Comparison of ENCODE assay signal across 1 cellular context in genomic region chr2:106126705-106127281, GRCh38.
TF ChIP-seq lines count a peak whose summit lies in the region.

No MANE protein-coding gene starts in this region.

TF ChIP-seq in A549, 52 proteins besides CTCF, POLR2A, EP300 and RAD21 (continued from another document):
- TF ChIP-seq FOXS1 (CRISPR knock-in tag; IDR thresholded peaks at IDR 0.05) (no peak), CBX2 (IDR thresholded peaks at IDR 0.05; ENCODE audit: borderline replicate concordance, low read depth) (no peak), EHF (CRISPR knock-in tag; IDR thresholded peaks at IDR 0.05) (no peak), RCOR1 (IDR thresholded peaks at IDR 0.05; ENCODE audit: low read depth, low read length) (no peak), FOSB (CRISPR knock-in tag; IDR thresholded peaks at IDR 0.05) (no peak), HDAC2 (IDR thresholded peaks at IDR 0.05) (no peak), MAX (IDR thresholded peaks at IDR 0.05) (no peak), NR3C1 (IDR thresholded peaks at IDR 0.05) (no peak), NFE2L2 (conservative IDR thresholded peaks at IDR 0.05; ENCODE audit: low read length) (no peak), USF2 (IDR thresholded peaks at IDR 0.05) (no peak)
